ENCODE assay signal across 10 cellular contexts in the genomic region with DNA sequence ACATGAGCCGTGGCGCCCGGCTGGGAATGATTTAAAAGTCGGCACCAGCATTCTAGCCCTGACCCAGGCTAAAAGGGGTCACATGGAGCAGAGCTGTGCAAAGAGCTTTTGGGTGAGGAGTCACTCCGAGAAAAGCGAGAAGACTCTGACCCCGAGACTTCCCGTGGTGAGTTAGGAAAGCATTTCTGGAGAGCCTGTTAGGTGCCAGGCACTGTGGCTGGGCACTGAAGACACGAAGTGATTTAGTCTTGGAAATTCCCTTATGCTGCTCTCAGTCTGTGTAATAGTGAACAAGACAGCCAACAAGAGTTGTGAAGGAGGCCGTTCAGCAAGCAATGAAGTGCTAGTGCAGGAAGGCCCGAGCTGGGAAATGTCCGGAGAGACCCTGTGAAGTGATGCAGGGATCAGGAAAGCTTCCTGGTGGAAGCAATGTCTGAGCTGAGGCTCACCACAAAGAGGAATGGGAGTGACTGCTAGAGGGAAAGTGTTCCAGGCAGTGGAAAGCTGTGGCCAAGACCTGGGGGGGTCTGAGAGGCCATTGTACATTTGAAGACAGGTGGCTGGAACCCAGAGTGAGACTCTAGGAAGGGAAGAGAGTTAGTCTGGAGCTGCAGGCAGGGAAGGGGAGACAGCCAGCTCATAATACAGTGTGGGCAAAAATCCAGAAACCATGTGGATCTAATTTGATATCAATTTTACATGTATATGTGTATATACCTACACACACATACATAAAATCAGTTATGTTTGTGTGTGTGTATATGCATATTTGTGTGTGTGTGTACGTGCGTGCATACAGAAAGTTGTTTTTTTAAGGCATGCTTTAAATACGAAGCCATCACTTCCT. TPM values are rescaled to one million over a fixed set of nuclear protein-coding genes. Genes with fewer than 3 reads are reported as not detected.
A peak's percentile ranks its signal among the peaks of the same experiment; 100 is the strongest.
DNase-seq lines count a peak whose midpoint lies in the region; ATAC-seq and TF ChIP-seq lines count a peak whose summit lies in the region.
"Had no signal": no experiment of that assay in that cellular context is flagged by ENCODE, and none has a peak within 500 bp of the region (broad histone marks: within the 10 kb centered on the region; RNA-seq: fewer than 3 reads in every experiment).

No MANE protein-coding gene starts in this region.

- H3K4me1 ChIP-seq in ACC112 (ENCODE audit: control insufficient read depth, insufficient read depth, low read length, unreplicated experiment), result peaks cover 42% of the 10 kb centered on the region

- H3K27me3 Mint-ChIP-seq in HFFc6 (ENCODE audit: insufficient read depth), result no peaks in the 10 kb centered on the region; the same call in 1 of the 2 replicates
- H3K27me3 Mint-ChIP-seq in brain, result no peaks in the 10 kb centered on the region
- no peaks in the 10 kb centered on the region for H3K27me3 Mint-ChIP-seq in nephron progenitor cell (ENCODE audit: low read depth, poor library complexity)

- peak overlapping the region; percentile 67 for H3K27ac Mint-ChIP-seq in HFFc6
- H3K27ac Mint-ChIP-seq in brain, result peak overlapping the region in 4 of 5 experiments; percentile 82 to 89 (median 88)
- peak overlapping the region; percentile 76 for H3K27ac Mint-ChIP-seq in nephron progenitor cell

- DNase-seq in HFFc6, result no peak
- DNase-seq in nephron progenitor cell, result no peak
- DNase-seq in activated CD4-positive, CD25-positive, alpha-beta regulatory T cell treated with anti-CD3 and anti-CD28 coated beads, Interleukin-2, amount 50 U/mL, for 72 hours, result no peak
- no peak for DNase-seq in H7
- DNase-seq in KBM-7, result no peak
- DNase-seq: GOT3; NK-92 treated with Interleukin-12 subunit alpha and Interleukin-12 subunit beta, amount 100 ng/mL, for 24 hours had no signal

- in situ Hi-C loops in KBM-7 (cut with MboI; ENCODE audit: low pct_unique_long_range_greater_than_20kb, low sequenced_read_pairs), result no loop called here

- H3K36me3 ChIP-seq in ACC112 (ENCODE audit: insufficient read depth, low read length) (no peaks in the 10 kb centered on the region), H7 (replicated peaks; ENCODE audit: control insufficient read depth, insufficient read depth, low read length) (peaks cover 3% of the 10 kb centered on the region)

- H3K4me3 ChIP-seq in ACC112 (ENCODE audit: low read depth, low read length) (no peak overlapping the region), H7 (ENCODE audit: insufficient read depth, low read depth, low read length) (no peak overlapping the region)

- H3K9me3 Mint-ChIP-seq in HFFc6 (no peaks in the 10 kb centered on the region), brain (no peaks in the 10 kb centered on the region), nephron progenitor cell (no peaks in the 10 kb centered on the region)

- H3K4me1 Mint-ChIP-seq in HFFc6 (ENCODE audit: low read depth), result peaks cover 57% of the 10 kb centered on the region
- peaks cover 77% of the 10 kb centered on the region for H3K4me1 Mint-ChIP-seq in brain
- peaks cover 93% of the 10 kb centered on the region for H3K4me1 Mint-ChIP-seq in nephron progenitor cell

- peak overlapping the region; percentile 54 for H3K27ac ChIP-seq in ACC112 (ENCODE audit: low read depth, low read length)

- H3K27me3 ChIP-seq in ACC112 (ENCODE audit: insufficient read depth, low read length), result no peaks in the 10 kb centered on the region
- H3K27me3 ChIP-seq in H7 (ENCODE audit: control insufficient read depth, insufficient read depth, low read length), result no peaks in the 10 kb centered on the region

- TF ChIP-seq CTCF in HFFc6 (IDR thresholded peaks at IDR 0.05) (no peak), brain (conservative IDR thresholded peaks at IDR 0.05) (no peak), nephron progenitor cell (IDR thresholded peaks at IDR 0.05) (no peak)

- no peak overlapping the region for H2AFZ ChIP-seq in ACC112 (ENCODE audit: low read length, unreplicated experiment)

- H3K79me2 ChIP-seq in ACC112 (ENCODE audit: control insufficient read depth, insufficient read depth, low read length, unreplicated experiment), result peaks cover 76% of the 10 kb centered on the region

- ATAC-seq in GM18907 (IDR thresholded peaks at IDR 0.05; ENCODE audit: unreplicated experiment), result no peak

- peaks cover 3% of the 10 kb centered on the region; the same call in 1 of the 2 replicates for H3K36me3 Mint-ChIP-seq in HFFc6 (ENCODE audit: low read depth)
- peaks cover 5% of the 10 kb centered on the region for H3K36me3 Mint-ChIP-seq in brain
- H3K36me3 Mint-ChIP-seq in nephron progenitor cell (ENCODE audit: low read depth), result peaks cover 24% of the 10 kb centered on the region

- H3K4me3 Mint-ChIP-seq in HFFc6 (peak overlapping the region; percentile 41; the same call in 1 of the 2 replicates), brain (peak overlapping the region in 2 of 5 experiments; percentile 24 to 47), nephron progenitor cell (peak overlapping the region; percentile 64)

RNA-seq across cellular contexts. Expression of a gene that starts 31.7 kb away (rescaled TPM):
- total RNA-seq in HFFc6 (2021; fragmentation: NEBNext Ultra II Directional; extraction: Animal tissue kit (Norgen Biotek cat#: 25700)), result 10 to 100 TPM; 26.4 to 29.9 (median 27.9) TPM
- 46.6 TPM for polyA plus RNA-seq in brain (ENCODE audit: insufficient read depth, low read depth, low replicate concordance)
- 26.5 and 30.2 TPM in 2 replicates for total RNA-seq in H7 (2014; rRNA removed; shearing (Covaris generic))

RNA-seq across cellular contexts. Expression of a gene that starts 46.4 kb away (rescaled TPM):
- total RNA-seq in HFFc6 (2021; fragmentation: NEBNext Ultra II Directional; extraction: Animal tissue kit (Norgen Biotek cat#: 25700)), result under 1 TPM; 0.34 to 0.72 (median 0.41) TPM
- polyA plus RNA-seq in brain (ENCODE audit: insufficient read depth, low read depth, low replicate concordance), result 23.5 TPM
- 63.5 and 66.8 TPM in 2 replicates for total RNA-seq in H7 (2014; rRNA removed; shearing (Covaris generic))

RNA-seq across cellular contexts. Expression of a gene that starts 57.3 kb away (rescaled TPM):
- total RNA-seq in HFFc6 (2021; fragmentation: NEBNext Ultra II Directional; extraction: Animal tissue kit (Norgen Biotek cat#: 25700)), result 10 to 100 TPM; 24.7 to 31.7 (median 29.5) TPM
- polyA plus RNA-seq in brain (ENCODE audit: insufficient read depth, low read depth, low replicate concordance), result 43.6 TPM
- 106 and 107 TPM in 2 replicates for total RNA-seq in H7 (2014; rRNA removed; shearing (Covaris generic))

Comparison
In these comparisons a context has a peak if more than half of its experiments do, and no peak if none do; other contexts are left out.
1. RNA of a gene that starts 46.4 kb away (total RNA-seq): 63.5 to 66.8 TPM in H7; 0.34 to 0.72 TPM in HFFc6; every median in the first group is over 10 times any median in the second.
2. Peak in every context shown above with its lines, with median percentiles within 50 percentile points of each other: H3K27ac Mint-ChIP-seq.